In genomic region chr2:20737505-20737904, GRCh38 we compare ENCODE assay signal across 11 cellular contexts.
A peak's percentile ranks its signal among the peaks of the same experiment; 100 is the strongest.
DNase-seq lines count a peak whose midpoint lies in the region; ATAC-seq and TF ChIP-seq lines count a peak whose summit lies in the region.
"Had no signal": no experiment of that assay in that cellular context is flagged by ENCODE, and none has a peak within 500 bp of the region (broad histone marks: within the 10 kb centered on the region; RNA-seq: fewer than 3 reads in every experiment).

No MANE protein-coding gene starts in this region.

- peaks cover 40% of the 10 kb centered on the region for H3K36me3 Mint-ChIP-seq in osteocyte (ENCODE audit: unreplicated experiment)

- H3K27ac Mint-ChIP-seq in osteocyte (ENCODE audit: unreplicated experiment) = peak overlapping the region; percentile 58

- peaks cover 9% of the 10 kb centered on the region for H3K4me1 Mint-ChIP-seq in osteocyte (ENCODE audit: unreplicated experiment)

- TF ChIP-seq CTCF in osteocyte (IDR thresholded peaks at IDR 0.05) (no peak), foreskin keratinocyte (conservative IDR thresholded peaks at IDR 0.05) (no peak)

- no peaks in the 10 kb centered on the region for H3K27me3 ChIP-seq in foreskin keratinocyte

- no peaks in the 10 kb centered on the region for H3K4me1 ChIP-seq in foreskin keratinocyte
- H3K4me1 ChIP-seq: psoas muscle had no signal

- ATAC-seq in HG02610 (IDR thresholded peaks at IDR 0.05; ENCODE audit: unreplicated experiment) = peak; percentile 92
- peak; percentile 96 for ATAC-seq in HG03469 (IDR thresholded peaks at IDR 0.05; ENCODE audit: unreplicated experiment)
- no peak for ATAC-seq in foreskin keratinocyte
- ATAC-seq: left cardiac atrium, psoas muscle had no signal

- H3K27me3 Mint-ChIP-seq in osteocyte (ENCODE audit: unreplicated experiment) = no peaks in the 10 kb centered on the region

- no peak overlapping the region for H3K4me3 Mint-ChIP-seq in osteocyte (ENCODE audit: unreplicated experiment)

- no peak overlapping the region for H3K27ac ChIP-seq in foreskin keratinocyte
- H3K27ac ChIP-seq: epithelial cell of prostate, psoas muscle had no signal

- DNase-seq in GM19238 (ENCODE audit: insufficient read length, low spot score) (peak; percentile 15), osteocyte (ENCODE audit: extremely low spot score, unreplicated experiment) (no peak), DMS153 treated with DMSO at 0.1 percent for 48 hours (lab: John Stamatoyannopoulos, UW; ENCODE audit: unreplicated experiment) (no peak), dedifferentiated amniotic fluid mesenchymal stem cell (ENCODE audit: extremely low spot score) (no peak), foreskin keratinocyte (no peak)
- DNase-seq: activated CD4-positive, CD25-positive, alpha-beta regulatory T cell; left cardiac atrium; psoas muscle had no signal

- no peaks in the 10 kb centered on the region for H3K9me3 Mint-ChIP-seq in osteocyte (ENCODE audit: unreplicated experiment)
